9 cellular contexts compared by ENCODE assay signal in the genomic region with DNA sequence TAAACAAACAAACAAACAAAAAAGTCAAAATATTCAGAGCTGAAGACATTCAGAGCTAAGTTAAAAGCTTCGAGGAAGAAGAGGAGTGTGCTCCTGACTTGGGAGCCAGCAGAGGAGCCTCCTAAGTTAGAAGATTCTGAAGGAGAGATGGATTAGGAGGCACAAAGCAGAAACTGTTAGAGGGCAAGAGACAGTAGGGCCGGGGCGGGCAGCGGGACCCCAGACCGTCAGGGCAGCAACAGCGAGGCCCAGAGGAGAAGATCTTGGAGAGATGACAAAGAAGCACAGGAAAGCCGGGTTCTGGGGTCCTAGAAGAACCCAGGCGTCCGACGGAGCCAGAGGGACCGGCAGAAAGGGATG. TPM values are rescaled to one million over a fixed set of nuclear protein-coding genes. Genes with fewer than 3 reads are reported as not detected.
DNase-seq lines count a peak whose midpoint lies in the region; ATAC-seq and TF ChIP-seq lines count a peak whose summit lies in the region.
"Had no signal": no experiment of that assay in that cellular context is flagged by ENCODE, and none has a peak within 500 bp of the region (broad histone marks: within the 10 kb centered on the region; RNA-seq: fewer than 3 reads in every experiment).

No MANE protein-coding gene starts in this region.

- ATAC-seq in HG03045 (IDR thresholded peaks at IDR 0.05; ENCODE audit: unreplicated experiment), result no peak
- ATAC-seq in GM21737 (IDR thresholded peaks at IDR 0.05; ENCODE audit: unreplicated experiment), result no peak

- whole genome bisulfite sequencing in testis, 2 donors, result 3 to 4% methylated on average over 8 to 10 of the region's 11 CpGs

- in situ Hi-C loops in astrocyte of the cerebellum (cut with HindIII; ENCODE audit: low sequenced_read_pairs), result no loop called here

- H3K27ac ChIP-seq in testis, result peak overlapping the region; percentile 55 to 66

- no peaks in the 10 kb centered on the region for H3K9me3 ChIP-seq in testis

- H3K27ac Mint-ChIP-seq in T-helper 1 cell treated with Interleukin-12 subunit alpha and Interleukin-12 subunit beta and Interleukin-4 antibody, amounts not matched to agents 30 μg/mL and 1 μg/mL, for 36 hours, result no peak overlapping the region

- no peaks in the 10 kb centered on the region for H3K27me3 ChIP-seq in testis

- no peaks in the 10 kb centered on the region for H3K36me3 Mint-ChIP-seq in T-helper 1 cell treated with Interleukin-12 subunit alpha and Interleukin-12 subunit beta and Interleukin-4 antibody, amounts not matched to agents 30 μg/mL and 1 μg/mL, for 36 hours (ENCODE audit: low read depth)

- no peaks in the 10 kb centered on the region for H3K36me3 ChIP-seq in testis (ENCODE audit: low read depth, missing control alignments)

- H3K4me3 ChIP-seq in astrocyte of the cerebellum (ENCODE audit: low read depth, low read length) (peak overlapping the region; percentile 57), testis (peak overlapping the region; percentile 55 to 68)

- DNase-seq in T-helper 1 cell (no peak), astrocyte of the cerebellum (ENCODE audit: low read depth) (no peak), inferior parietal cortex (ENCODE audit: extremely low spot score) (peak; percentile 3), testis (peak; percentile 14)
- no peak for DNase-seq in activated CD4-positive, CD25-positive, alpha-beta regulatory T cell (lab: John Stamatoyannopoulos, UW)

- H3K9me3 Mint-ChIP-seq in T-helper 1 cell treated with Interleukin-12 subunit alpha and Interleukin-12 subunit beta and Interleukin-4 antibody, amounts not matched to agents 30 μg/mL and 1 μg/mL, for 36 hours, result no peaks in the 10 kb centered on the region

- intact Hi-C loops in testis (cut with DNase I; ENCODE audit: low total_unique reads), result no loop called here

- no peak for TF ChIP-seq CTCF in astrocyte of the cerebellum (IDR thresholded peaks at IDR 0.05; ENCODE audit: low read depth, low read length, missing control alignments)
- no peak for TF ChIP-seq CTCF in testis (IDR thresholded peaks at IDR 0.05)

- no peaks in the 10 kb centered on the region for H3K4me1 ChIP-seq in testis

- H3K4me1 Mint-ChIP-seq in T-helper 1 cell treated with Interleukin-12 subunit alpha and Interleukin-12 subunit beta and Interleukin-4 antibody, amounts not matched to agents 30 μg/mL and 1 μg/mL, for 36 hours (ENCODE audit: low read depth), result peaks cover 5% of the 10 kb centered on the region

- peak overlapping the region; percentile 67 for H3K4me3 Mint-ChIP-seq in T-helper 1 cell treated with Interleukin-12 subunit alpha and Interleukin-12 subunit beta and Interleukin-4 antibody, amounts not matched to agents 30 μg/mL and 1 μg/mL, for 36 hours

- H3K27me3 Mint-ChIP-seq in T-helper 1 cell treated with Interleukin-12 subunit alpha and Interleukin-12 subunit beta and Interleukin-4 antibody, amounts not matched to agents 30 μg/mL and 1 μg/mL, for 36 hours (ENCODE audit: low read depth), result peaks cover 18% of the 10 kb centered on the region

- no peak for TF ChIP-seq POLR2A in testis (IDR thresholded peaks at IDR 0.05)

RNA-seq across cellular contexts. Expression of gene KLHL13, which starts 0.7 kb away (rescaled TPM):
- total RNA-seq in testis, result 1 to 10 TPM; 6.5 to 8.9 TPM
- 6.6 TPM for polyA plus RNA-seq in testis (ENCODE audit: insufficient read depth, low read depth, low replicate concordance)
- total RNA-seq: LHCN-M2 had no signal

Comparison
In these comparisons a context has a peak if more than half of its experiments do, and no peak if none do; other contexts are left out.
1. DNase-seq: peak in inferior parietal cortex (single experiment) and testis (single experiment); none in T-helper 1 cell (0 of 5), astrocyte of the cerebellum (single experiment) and activated CD4-positive, CD25-positive, alpha-beta regulatory T cell (0 of 4).